ENCODE assay signal across 21 cellular contexts in genomic region chr1:172246521-172247390, GRCh38.
DNase-seq lines count a peak whose midpoint lies in the region; ATAC-seq, FAIRE-seq and TF ChIP-seq lines count a peak whose summit lies in the region.
"Had no signal": no experiment of that assay in that cellular context is flagged by ENCODE, and none has a peak within 500 bp of the region (broad histone marks: within the 10 kb centered on the region; RNA-seq: fewer than 3 reads in every experiment).

No MANE protein-coding gene starts in this region.

- no peak overlapping the region for H3K4me3 ChIP-seq in astrocyte (ENCODE audit: insufficient read depth, low read depth, low read length)
- no peak overlapping the region for H3K4me3 ChIP-seq in naive thymus-derived CD4-positive, alpha-beta T cell (ENCODE audit: low read length)
- H3K4me3 ChIP-seq: BLaER1 treated with 17β-estradiol and CSF1 and Interleukin-3, amounts not matched to agents 10 nM and 100 nM had no signal

- POLR2A ChIA-PET in naive thymus-derived CD4-positive, alpha-beta T cell (lab: Charles Lee): no interaction called here
- POLR2A ChIA-PET in activated CD8-positive, alpha-beta T cell treated with anti-CD3 and anti-CD28 coated beads, Interleukin-2, amount 10 ng/mL, durations not matched to agents 7 days and 5 days (lab: Charles Lee): no interaction called here

- H3K27ac Mint-ChIP-seq in astrocyte (ENCODE audit: unreplicated experiment) (no peak overlapping the region), nephron (peak overlapping the region; percentile 67 to 89 (median 82))
- no peak overlapping the region for H3K27ac Mint-ChIP-seq in naive thymus-derived CD4-positive, alpha-beta T cell
- no peak overlapping the region for H3K27ac Mint-ChIP-seq in activated CD8-positive, alpha-beta T cell treated with anti-CD3 and anti-CD28 coated beads, Interleukin-2, amount 10 ng/mL, durations not matched to agents 7 days and 5 days

- TF ChIP-seq CTCF in astrocyte (IDR thresholded peaks at IDR 0.05; ENCODE audit: insufficient read depth, low read depth, low read length) (no peak), nephron (IDR thresholded peaks at IDR 0.05; ENCODE audit: unreplicated experiment in 3 of 3) (no peak)

- H3K4me1 ChIP-seq in astrocyte (ENCODE audit: insufficient read depth, low read length): no peaks in the 10 kb centered on the region
- H3K4me1 ChIP-seq in naive thymus-derived CD4-positive, alpha-beta T cell (ENCODE audit: control insufficient read depth in 2 of 2, insufficient read depth in 2 of 2, low read length in 2 of 2): no peaks in the 10 kb centered on the region
- H3K4me1 ChIP-seq: BLaER1 treated with 17β-estradiol and CSF1 and Interleukin-3, amounts not matched to agents 10 nM and 100 nM had no signal

- H3K27ac ChIP-seq in astrocyte (ENCODE audit: low read depth, low read length): no peak overlapping the region
- H3K27ac ChIP-seq in naive thymus-derived CD4-positive, alpha-beta T cell (ENCODE audit: low read depth, low read length): no peak overlapping the region
- H3K27ac ChIP-seq: BLaER1 treated with 17β-estradiol and CSF1 and Interleukin-3, amounts not matched to agents 10 nM and 100 nM had no signal

- FAIRE-seq in astrocyte (lab: Jason Lieb, UNC): no peak

- H3K9me3 ChIP-seq in astrocyte (ENCODE audit: insufficient read depth, low read depth, low read length): no peaks in the 10 kb centered on the region
- no peaks in the 10 kb centered on the region for H3K9me3 ChIP-seq in naive thymus-derived CD4-positive, alpha-beta T cell (ENCODE audit: control insufficient read depth in 2 of 3, low read length in 3 of 3)
- H3K9me3 ChIP-seq: BLaER1 treated with 17β-estradiol and CSF1 and Interleukin-3, amounts not matched to agents 10 nM and 100 nM had no signal

- H3K79me2 ChIP-seq in astrocyte (ENCODE audit: insufficient read depth, low read length): no peaks in the 10 kb centered on the region

- H3K4me3 Mint-ChIP-seq in astrocyte (ENCODE audit: unreplicated experiment) (no peak overlapping the region), nephron (no peak overlapping the region)
- no peak overlapping the region for H3K4me3 Mint-ChIP-seq in naive thymus-derived CD4-positive, alpha-beta T cell
- no peak overlapping the region for H3K4me3 Mint-ChIP-seq in activated CD8-positive, alpha-beta T cell treated with anti-CD3 and anti-CD28 coated beads, Interleukin-2, amount 10 ng/mL, durations not matched to agents 7 days and 5 days

- H3K9ac ChIP-seq in astrocyte (ENCODE audit: low read length): no peak overlapping the region
- H3K9ac ChIP-seq: BLaER1 treated with 17β-estradiol and CSF1 and Interleukin-3, amounts not matched to agents 10 nM and 100 nM had no signal

- H3K27me3 ChIP-seq in astrocyte (ENCODE audit: insufficient read depth, low read length): no peaks in the 10 kb centered on the region
- H3K27me3 ChIP-seq in naive thymus-derived CD4-positive, alpha-beta T cell (ENCODE audit: control insufficient read depth in 2 of 2, insufficient read depth in 2 of 2, low read length in 2 of 2): no peaks in the 10 kb centered on the region
- H3K27me3 ChIP-seq: BLaER1 treated with 17β-estradiol and CSF1 and Interleukin-3, amounts not matched to agents 10 nM and 100 nM had no signal

- H3K27me3 Mint-ChIP-seq in astrocyte (ENCODE audit: low read depth, unreplicated experiment): no peaks in the 10 kb centered on the region
- no peaks in the 10 kb centered on the region for H3K27me3 Mint-ChIP-seq in nephron (ENCODE audit: low read depth)
- no peaks in the 10 kb centered on the region for H3K27me3 Mint-ChIP-seq in naive thymus-derived CD4-positive, alpha-beta T cell
- peaks cover 3% of the 10 kb centered on the region for H3K27me3 Mint-ChIP-seq in activated CD8-positive, alpha-beta T cell treated with anti-CD3 and anti-CD28 coated beads, Interleukin-2, amount 10 ng/mL, durations not matched to agents 7 days and 5 days (ENCODE audit: low read depth)

- H3K4me2 ChIP-seq in astrocyte (ENCODE audit: low read length): no peak overlapping the region
- H3K4me2 ChIP-seq: BLaER1 treated with 17β-estradiol and CSF1 and Interleukin-3, amounts not matched to agents 10 nM and 100 nM had no signal

- peak; percentile 35 for DNase-seq in AG20443 (ENCODE audit: low spot score)
- DNase-seq in M059J (ENCODE audit: low read depth): peak; percentile 69
- DNase-seq in astrocyte (ENCODE audit: low read depth): peak; percentile 56
- no peak for DNase-seq in naive thymus-derived CD4-positive, alpha-beta T cell
- DNase-seq in activated CD8-positive, alpha-beta T cell treated with anti-CD3 and anti-CD28 coated beads, Interleukin-2, amount 10 ng/mL, durations not matched to agents 7 days and 5 days: no peak
- DNase-seq in DMS153 treated with DMSO at 0.1 percent for 48 hours (lab: John Stamatoyannopoulos, UW; ENCODE audit: unreplicated experiment): no peak
- DNase-seq in GM03348 (ENCODE audit: low spot score): no peak
- DNase-seq: DND-41; GF-D8; H7; IMR-90; Karpas-422; NCI-H1417 treated with DMSO at 0.1 percent for 48 hours; NCI-H1930; NCI-H2171; NCI-H446; NCI-H69; NK-92 treated with Interleukin-12 subunit alpha and Interleukin-12 subunit beta, amount 100 ng/mL, for 24 hours; OCI-M1 had no signal

- H4K20me1 ChIP-seq in astrocyte (ENCODE audit: insufficient read depth, low read length): no peaks in the 10 kb centered on the region
- H4K20me1 ChIP-seq: BLaER1 treated with 17β-estradiol and CSF1 and Interleukin-3, amounts not matched to agents 10 nM and 100 nM had no signal

- no peak overlapping the region for H2AFZ ChIP-seq in astrocyte (ENCODE audit: low read depth, low read length)

- H3K36me3 Mint-ChIP-seq in astrocyte (ENCODE audit: low read depth, unreplicated experiment): peaks cover 2% of the 10 kb centered on the region
- no peaks in the 10 kb centered on the region for H3K36me3 Mint-ChIP-seq in nephron (ENCODE audit: low read depth)
- peaks cover 0 to 12% (median 0%) of the 10 kb centered on the region in 5 donors for H3K36me3 Mint-ChIP-seq in naive thymus-derived CD4-positive, alpha-beta T cell
- no peaks in the 10 kb centered on the region for H3K36me3 Mint-ChIP-seq in activated CD8-positive, alpha-beta T cell treated with anti-CD3 and anti-CD28 coated beads, Interleukin-2, amount 10 ng/mL, durations not matched to agents 7 days and 5 days (ENCODE audit: low read depth)

- intact Hi-C loops in naive thymus-derived CD4-positive, alpha-beta T cell (cut with micrococcal nuclease): no loop called here

- H3K36me3 ChIP-seq in astrocyte (ENCODE audit: insufficient read depth, low read length): no peaks in the 10 kb centered on the region
- no peaks in the 10 kb centered on the region for H3K36me3 ChIP-seq in naive thymus-derived CD4-positive, alpha-beta T cell (ENCODE audit: control insufficient read depth in 2 of 3, insufficient read depth in 3 of 3, low read length in 3 of 3)
- H3K36me3 ChIP-seq: BLaER1 treated with 17β-estradiol and CSF1 and Interleukin-3, amounts not matched to agents 10 nM and 100 nM had no signal

- H3K9me3 Mint-ChIP-seq in astrocyte (ENCODE audit: unreplicated experiment): no peaks in the 10 kb centered on the region
- peaks cover 2% of the 10 kb centered on the region for H3K9me3 Mint-ChIP-seq in nephron
- H3K9me3 Mint-ChIP-seq in naive thymus-derived CD4-positive, alpha-beta T cell: peaks cover 0 to 24% (median 0%) of the 10 kb centered on the region in 11 donors
- no peaks in the 10 kb centered on the region for H3K9me3 Mint-ChIP-seq in activated CD8-positive, alpha-beta T cell treated with anti-CD3 and anti-CD28 coated beads, Interleukin-2, amount 10 ng/mL, durations not matched to agents 7 days and 5 days (ENCODE audit: insufficient read depth)

- ATAC-seq in naive thymus-derived CD4-positive, alpha-beta T cell: no peak
- no peak for ATAC-seq in activated CD8-positive, alpha-beta T cell treated with anti-CD3 and anti-CD28 coated beads, Interleukin-2, amount 10 ng/mL, durations not matched to agents 7 days and 5 days

- H3K4me1 Mint-ChIP-seq in astrocyte (ENCODE audit: low read depth, unreplicated experiment) (no peaks in the 10 kb centered on the region), nephron (peaks cover 35% of the 10 kb centered on the region)
- H3K4me1 Mint-ChIP-seq in naive thymus-derived CD4-positive, alpha-beta T cell: peaks cover 0 to under 1% (median 0%) of the 10 kb centered on the region in 7 donors
- no peaks in the 10 kb centered on the region for H3K4me1 Mint-ChIP-seq in activated CD8-positive, alpha-beta T cell treated with anti-CD3 and anti-CD28 coated beads, Interleukin-2, amount 10 ng/mL, durations not matched to agents 7 days and 5 days (ENCODE audit: low read depth)

- CTCF ChIA-PET in naive thymus-derived CD4-positive, alpha-beta T cell (lab: Charles Lee): no interaction called here
- CTCF ChIA-PET in activated CD8-positive, alpha-beta T cell treated with anti-CD3 and anti-CD28 coated beads, Interleukin-2, amount 10 ng/mL, durations not matched to agents 7 days and 5 days (lab: Charles Lee): no interaction called here

Comparison
In these comparisons a context has a peak if more than half of its experiments do, and no peak if none do; other contexts are left out.
1. DNase-seq: peak in AG20443 (single experiment), M059J (single experiment) and astrocyte (single experiment); none in naive thymus-derived CD4-positive, alpha-beta T cell (0 of 9), activated CD8-positive, alpha-beta T cell treated with anti-CD3 and anti-CD28 coated beads, Interleukin-2, amount 10 ng/mL, durations not matched to agents 7 days and 5 days (single experiment), DMS153 treated with DMSO at 0.1 percent for 48 hours (single experiment) and GM03348 (single experiment).
2. H3K27ac Mint-ChIP-seq: peak in nephron (3 of 3); none in astrocyte (single experiment), naive thymus-derived CD4-positive, alpha-beta T cell (0 of 9) and activated CD8-positive, alpha-beta T cell treated with anti-CD3 and anti-CD28 coated beads, Interleukin-2, amount 10 ng/mL, durations not matched to agents 7 days and 5 days (single experiment).